22 cellular contexts compared by ENCODE assay signal in genomic region chr18:13026583-13027270, GRCh38. TPM values are rescaled to one million over a fixed set of nuclear protein-coding genes. Genes with fewer than 3 reads are reported as not detected.
A peak's percentile ranks its signal among the peaks of the same experiment; 100 is the strongest.
DNase-seq lines count a peak whose midpoint lies in the region; ATAC-seq, FAIRE-seq and TF ChIP-seq lines count a peak whose summit lies in the region.
"Had no signal": no experiment of that assay in that cellular context is flagged by ENCODE, and none has a peak within 500 bp of the region (broad histone marks: within the 10 kb centered on the region; RNA-seq: fewer than 3 reads in every experiment).

No MANE protein-coding gene starts in this region.

- FAIRE-seq in astrocyte (lab: Jason Lieb, UNC) (peak; percentile 70), urothelium cell line (lab: Jason Lieb, UNC) (peak; percentile 66)
- FAIRE-seq: kidney had no signal

- DNase-seq in cardiac muscle cell (ENCODE audit: low read depth in 1 of 2, low spot score in 1 of 2) (no peak), right atrium auricular region (ENCODE audit: low spot score) (no peak), astrocyte (ENCODE audit: low read depth) (peak; percentile 41), foreskin fibroblast (peak; percentile 12 to 24), urothelium cell line (ENCODE audit: low spot score) (no peak), NAMALWA (ENCODE audit: low spot score) (no peak)
- DNase-seq in activated T-helper 2 cell treated with anti-CD3 and anti-CD28 coated beads, Interferon-gamma antibody, Interleukin-2, Interleukin-4, amounts not matched to agents 10 μg/mL and 5 μg/mL and 100 μg/mL, durations not matched to agents 14 hours and 24 hours and 36 hours (ENCODE audit: low spot score): no peak
- DNase-seq: ACHN; activated CD4-positive, CD25-positive, alpha-beta regulatory T cell; activated gamma-delta T cell; CD4-positive, alpha-beta T cell; kidney; MM.1S; NCI-H1694 treated with DMSO at 0.1 percent for 48 hours; NCI-H446 treated with DMSO at 0.1 percent for 48 hours; stimulated activated CD4-positive, alpha-beta T cell treated with anti-CD3 and anti-CD28 coated beads, Interleukin-15, amount 100 ng/mL, for 24 hours; stimulated activated naive CD4-positive, alpha-beta T cell treated with Interleukin-2 at 50 U/mL for 16 hours had no signal

- peak overlapping the region; percentile 1 for H3K4me3 Mint-ChIP-seq in astrocyte (ENCODE audit: unreplicated experiment)
- no peak overlapping the region for H3K4me3 Mint-ChIP-seq in activated T-helper 2 cell treated with anti-CD3 and anti-CD28 coated beads, Interferon-gamma antibody, Interleukin-2, Interleukin-4, amounts not matched to agents 10 μg/mL and 5 μg/mL and 100 μg/mL, durations not matched to agents 14 hours and 24 hours and 36 hours (ENCODE audit: low read depth)
- H3K4me3 Mint-ChIP-seq: CD4-positive, alpha-beta T cell; dendritic cell treated with granulocyte-macrophage colony-stimulating factor and Interleukin-4, amounts not matched to agents 40 ng/mL and 50 ng/mL, for 4 days; neural progenitor cell had no signal

- H3K79me2 ChIP-seq in astrocyte (ENCODE audit: insufficient read depth, low read length): peaks cover 20% of the 10 kb centered on the region

- H3K27me3 Mint-ChIP-seq in astrocyte (ENCODE audit: low read depth, unreplicated experiment): no peaks in the 10 kb centered on the region
- no peaks in the 10 kb centered on the region for H3K27me3 Mint-ChIP-seq in activated T-helper 2 cell treated with anti-CD3 and anti-CD28 coated beads, Interferon-gamma antibody, Interleukin-2, Interleukin-4, amounts not matched to agents 10 μg/mL and 5 μg/mL and 100 μg/mL, durations not matched to agents 14 hours and 24 hours and 36 hours (ENCODE audit: low read depth)
- H3K27me3 Mint-ChIP-seq: CD4-positive, alpha-beta T cell; dendritic cell treated with granulocyte-macrophage colony-stimulating factor and Interleukin-4, amounts not matched to agents 40 ng/mL and 50 ng/mL, for 4 days had no signal

- H3K27me3 ChIP-seq in cardiac muscle cell (no peaks in the 10 kb centered on the region), right atrium auricular region (no peaks in the 10 kb centered on the region), astrocyte (ENCODE audit: insufficient read depth, low read length) (no peaks in the 10 kb centered on the region)
- H3K27me3 ChIP-seq: ascending aorta, neural progenitor cell had no signal

- H3K27ac Mint-ChIP-seq in astrocyte (ENCODE audit: unreplicated experiment): peak overlapping the region; percentile 81
- no peak overlapping the region for H3K27ac Mint-ChIP-seq in activated T-helper 2 cell treated with anti-CD3 and anti-CD28 coated beads, Interferon-gamma antibody, Interleukin-2, Interleukin-4, amounts not matched to agents 10 μg/mL and 5 μg/mL and 100 μg/mL, durations not matched to agents 14 hours and 24 hours and 36 hours
- H3K27ac Mint-ChIP-seq: CD4-positive, alpha-beta T cell; dendritic cell treated with granulocyte-macrophage colony-stimulating factor and Interleukin-4, amounts not matched to agents 40 ng/mL and 50 ng/mL, for 4 days; neural progenitor cell had no signal

- no peak for ATAC-seq in GM18861 (IDR thresholded peaks at IDR 0.05; ENCODE audit: unreplicated experiment)
- ATAC-seq: esophagus mucosa had no signal

- peaks cover 12% of the 10 kb centered on the region for H3K36me3 Mint-ChIP-seq in astrocyte (ENCODE audit: low read depth, unreplicated experiment)
- peaks cover 79% of the 10 kb centered on the region for H3K36me3 Mint-ChIP-seq in activated T-helper 2 cell treated with anti-CD3 and anti-CD28 coated beads, Interferon-gamma antibody, Interleukin-2, Interleukin-4, amounts not matched to agents 10 μg/mL and 5 μg/mL and 100 μg/mL, durations not matched to agents 14 hours and 24 hours and 36 hours (ENCODE audit: low read depth)

- peak overlapping the region; percentile 49 for H3K4me2 ChIP-seq in astrocyte (ENCODE audit: low read length)
- H3K4me2 ChIP-seq: neural progenitor cell had no signal

- no peaks in the 10 kb centered on the region for H3K9me3 Mint-ChIP-seq in astrocyte (ENCODE audit: unreplicated experiment)
- H3K9me3 Mint-ChIP-seq in activated T-helper 2 cell treated with anti-CD3 and anti-CD28 coated beads, Interferon-gamma antibody, Interleukin-2, Interleukin-4, amounts not matched to agents 10 μg/mL and 5 μg/mL and 100 μg/mL, durations not matched to agents 14 hours and 24 hours and 36 hours: peaks cover 20% of the 10 kb centered on the region
- H3K9me3 Mint-ChIP-seq: CD4-positive, alpha-beta T cell; dendritic cell treated with granulocyte-macrophage colony-stimulating factor and Interleukin-4, amounts not matched to agents 40 ng/mL and 50 ng/mL, for 4 days had no signal

- H3K9me3 ChIP-seq in cardiac muscle cell (ENCODE audit: low read depth): no peaks in the 10 kb centered on the region
- no peaks in the 10 kb centered on the region for H3K9me3 ChIP-seq in right atrium auricular region
- no peaks in the 10 kb centered on the region for H3K9me3 ChIP-seq in astrocyte (ENCODE audit: insufficient read depth, low read depth, low read length)

- H3K4me3 ChIP-seq in cardiac muscle cell (no peak overlapping the region), right atrium auricular region (no peak overlapping the region), astrocyte (ENCODE audit: insufficient read depth, low read depth, low read length) (no peak overlapping the region), foreskin fibroblast (ENCODE audit: low read depth in 1 of 2, low read length in 2 of 2) (no peak overlapping the region)
- H3K4me3 ChIP-seq: ascending aorta, neural progenitor cell had no signal

- no peak for TF ChIP-seq CTCF in cardiac muscle cell (IDR thresholded peaks at IDR 0.05; ENCODE audit: low read depth, low read length)
- no peak for TF ChIP-seq CTCF in right atrium auricular region (IDR thresholded peaks at IDR 0.05)
- no peak for TF ChIP-seq CTCF in astrocyte (IDR thresholded peaks at IDR 0.05; ENCODE audit: insufficient read depth, low read depth, low read length)
- no peak for TF ChIP-seq CTCF in foreskin fibroblast (IDR thresholded peaks at IDR 0.05; ENCODE audit: low read depth, low read length)

- intact Hi-C loops in activated T-helper 2 cell treated with anti-CD3 and anti-CD28 coated beads, Interferon-gamma antibody, Interleukin-2, Interleukin-4, amounts not matched to agents 10 μg/mL and 5 μg/mL and 100 μg/mL, durations not matched to agents 14 hours and 24 hours and 36 hours (cut with micrococcal nuclease): no loop called here

- H3K4me1 ChIP-seq in cardiac muscle cell (ENCODE audit: low read depth): peaks cover 21% of the 10 kb centered on the region
- peaks cover 0 to 17% of the 10 kb centered on the region in 2 donors for H3K4me1 ChIP-seq in right atrium auricular region
- H3K4me1 ChIP-seq in astrocyte (ENCODE audit: insufficient read depth, low read length): peaks cover 9% of the 10 kb centered on the region
- H3K4me1 ChIP-seq: ascending aorta had no signal

- peaks cover 12% of the 10 kb centered on the region for H3K36me3 ChIP-seq in cardiac muscle cell
- H3K36me3 ChIP-seq in right atrium auricular region: peaks cover 6% of the 10 kb centered on the region
- H3K36me3 ChIP-seq in astrocyte (ENCODE audit: insufficient read depth, low read length): peaks cover 23% of the 10 kb centered on the region

- no peak overlapping the region for H3K9ac ChIP-seq in astrocyte (ENCODE audit: low read length)
- H3K9ac ChIP-seq: neural progenitor cell had no signal

- peaks cover 18% of the 10 kb centered on the region for H3K4me1 Mint-ChIP-seq in astrocyte (ENCODE audit: low read depth, unreplicated experiment)
- peaks cover 21% of the 10 kb centered on the region for H3K4me1 Mint-ChIP-seq in activated T-helper 2 cell treated with anti-CD3 and anti-CD28 coated beads, Interferon-gamma antibody, Interleukin-2, Interleukin-4, amounts not matched to agents 10 μg/mL and 5 μg/mL and 100 μg/mL, durations not matched to agents 14 hours and 24 hours and 36 hours (ENCODE audit: low read depth)
- H3K4me1 Mint-ChIP-seq: neural progenitor cell had no signal

- H3K27ac ChIP-seq in cardiac muscle cell: peak overlapping the region; percentile 85
- H3K27ac ChIP-seq in right atrium auricular region: no peak overlapping the region
- H3K27ac ChIP-seq in astrocyte (ENCODE audit: low read depth, low read length): peak overlapping the region; percentile 28
- H3K27ac ChIP-seq: ascending aorta, neural progenitor cell had no signal

- H4K20me1 ChIP-seq in astrocyte (ENCODE audit: insufficient read depth, low read length): peaks cover 8% of the 10 kb centered on the region

- H2AFZ ChIP-seq in astrocyte (ENCODE audit: low read depth, low read length): no peak overlapping the region
- H2AFZ ChIP-seq: neural progenitor cell had no signal

RNA-seq across cellular contexts. Expression of gene CEP192, which starts 35.6 kb away (rescaled TPM):
- total RNA-seq in cardiac muscle cell: 14.4 and 26.3 TPM in 2 replicates
- polyA plus RNA-seq in cardiac muscle cell: 8.4 and 18.1 TPM in 2 replicates
- total RNA-seq in right atrium auricular region: 10 to 100 TPM; 23.7 to 24.0 TPM
- total RNA-seq in astrocyte: 12.6 and 13.9 TPM in 2 replicates
- total RNA-seq in activated T-helper 2 cell treated with anti-CD3 and anti-CD28 coated beads, Interferon-gamma antibody, Interleukin-2, Interleukin-4, amounts not matched to agents 10 μg/mL and 5 μg/mL and 100 μg/mL, durations not matched to agents 14 hours and 24 hours and 36 hours: 37.2 and 37.4 TPM in 2 replicates

Comparison
In these comparisons a context has a peak if more than half of its experiments do, and no peak if none do; other contexts are left out.
1. H3K27ac ChIP-seq: peak in cardiac muscle cell (single experiment) and astrocyte (single experiment); none in right atrium auricular region (0 of 2).
2. DNase-seq: peak in astrocyte (single experiment) and foreskin fibroblast (2 of 2); none in cardiac muscle cell (0 of 2), right atrium auricular region (single experiment), urothelium cell line (single experiment), NAMALWA (single experiment) and activated T-helper 2 cell treated with anti-CD3 and anti-CD28 coated beads, Interferon-gamma antibody, Interleukin-2, Interleukin-4, amounts not matched to agents 10 μg/mL and 5 μg/mL and 100 μg/mL, durations not matched to agents 14 hours and 24 hours and 36 hours (single experiment).